ENCODE assay signal across 25 cellular contexts in genomic region chr4:47733506-47733905, GRCh38.
DNase-seq lines count a peak whose midpoint lies in the region; ATAC-seq and TF ChIP-seq lines count a peak whose summit lies in the region.
"Had no signal": no experiment of that assay in that cellular context is flagged by ENCODE, and none has a peak within 500 bp of the region (broad histone marks: within the 10 kb centered on the region; RNA-seq: fewer than 3 reads in every experiment).

No MANE protein-coding gene starts in this region.

- no peak overlapping the region for H3K27ac ChIP-seq in CD8-positive, alpha-beta T cell (ENCODE audit: low read depth, low read length)
- H3K27ac ChIP-seq: A549; BLaER1 treated with 17β-estradiol and CSF1 and Interleukin-3, amounts not matched to agents 10 nM and 100 nM; GM23248; KMS-11; SJCRH30 had no signal

- ATAC-seq in HG03097 (IDR thresholded peaks at IDR 0.05; ENCODE audit: low FRiP score, unreplicated experiment): no peak
- no peak for ATAC-seq in CD8-positive, alpha-beta T cell
- ATAC-seq: A549, PC-3, SK-N-SH treated with all-trans-retinoic acid at 6 μM for 48 hours had no signal

- no peaks in the 10 kb centered on the region for H3K36me3 ChIP-seq in Caco-2 (ENCODE audit: control insufficient read depth, insufficient read depth, low read length)
- H3K36me3 ChIP-seq in CD8-positive, alpha-beta T cell (ENCODE audit: insufficient read depth, low read length): no peaks in the 10 kb centered on the region
- H3K36me3 ChIP-seq: BLaER1 treated with 17β-estradiol and CSF1 and Interleukin-3, amounts not matched to agents 10 nM and 100 nM; SJCRH30 had no signal

- no peaks in the 10 kb centered on the region for H3K36me3 Mint-ChIP-seq in Caco-2 (ENCODE audit: insufficient read depth, unreplicated experiment)
- H3K36me3 Mint-ChIP-seq in CD8-positive, alpha-beta T cell: no peaks in the 10 kb centered on the region
- H3K36me3 Mint-ChIP-seq: CD4-positive, alpha-beta memory T cell; IgD-negative memory B cell had no signal

- peak overlapping the region; percentile 12 for H3K4me3 Mint-ChIP-seq in Caco-2 (ENCODE audit: unreplicated experiment)
- no peak overlapping the region for H3K4me3 Mint-ChIP-seq in CD8-positive, alpha-beta T cell
- H3K4me3 Mint-ChIP-seq: CD4-positive, alpha-beta memory T cell; IgD-negative memory B cell had no signal

- no peaks in the 10 kb centered on the region for H3K27me3 ChIP-seq in Caco-2 (replicated peaks; ENCODE audit: control insufficient read depth, insufficient read depth, low read length)
- H3K27me3 ChIP-seq in CD8-positive, alpha-beta T cell (ENCODE audit: insufficient read depth, low read length): no peaks in the 10 kb centered on the region
- H3K27me3 ChIP-seq: BLaER1 treated with 17β-estradiol and CSF1 and Interleukin-3, amounts not matched to agents 10 nM and 100 nM; SJCRH30 had no signal

- H3K4me1 ChIP-seq in Caco-2: peaks cover 6% of the 10 kb centered on the region
- H3K4me1 ChIP-seq in CD8-positive, alpha-beta T cell (ENCODE audit: insufficient read depth, low read length): no peaks in the 10 kb centered on the region
- H3K4me1 ChIP-seq: A549; BLaER1 treated with 17β-estradiol and CSF1 and Interleukin-3, amounts not matched to agents 10 nM and 100 nM had no signal

- H3K9me3 Mint-ChIP-seq in Caco-2 (ENCODE audit: unreplicated experiment): peaks cover 10% of the 10 kb centered on the region
- peaks cover 4% of the 10 kb centered on the region for H3K9me3 Mint-ChIP-seq in CD8-positive, alpha-beta T cell

- no peaks in the 10 kb centered on the region for H3K9me3 ChIP-seq in Caco-2
- H3K9me3 ChIP-seq in CD8-positive, alpha-beta T cell (ENCODE audit: low read length): no peaks in the 10 kb centered on the region
- H3K9me3 ChIP-seq: A549, SJCRH30 had no signal

- H3K27me3 Mint-ChIP-seq in Caco-2 (ENCODE audit: insufficient read depth, unreplicated experiment): no peaks in the 10 kb centered on the region
- peaks cover 25% of the 10 kb centered on the region for H3K27me3 Mint-ChIP-seq in CD8-positive, alpha-beta T cell (ENCODE audit: low read depth)

- BruUV-seq in Caco-2 (replicated peaks; lab: Mats Ljungman, UMichigan): no TSS peak

- intact Hi-C loops in Caco-2 (cut with micrococcal nuclease; ENCODE audit: unreplicated experiment): no loop called here
- intact Hi-C loops in CD8-positive, alpha-beta T cell (cut with DNase I, micrococcal nuclease): no loop called here

- H3K27ac Mint-ChIP-seq in Caco-2 (ENCODE audit: unreplicated experiment): no peak overlapping the region
- no peak overlapping the region for H3K27ac Mint-ChIP-seq in CD8-positive, alpha-beta T cell
- H3K27ac Mint-ChIP-seq: CD4-positive, alpha-beta memory T cell; IgD-negative memory B cell had no signal

- CTCF ChIA-PET in Caco-2 (lab: Charles Lee): interaction anchor here (1.3 kb wide), 1 partner anchor 103 kb away, joined by 7 read pairs; no protein-coding TSS in a partner anchor
- CTCF ChIA-PET in CD8-positive, alpha-beta T cell (lab: Charles Lee): no interaction called here

- no peak for TF ChIP-seq CTCF in Caco-2 (IDR thresholded peaks at IDR 0.05; ENCODE audit: insufficient read depth in 1 of 2, low read depth in 1 of 2, low read length in 1 of 2, severe bottlenecking in 1 of 2, unreplicated experiment in 1 of 2)
- TF ChIP-seq CTCF in CD8-positive, alpha-beta T cell (IDR thresholded peaks at IDR 0.05): no peak

- no peak overlapping the region for H3K4me3 ChIP-seq in Caco-2 (ENCODE audit: low read depth, low read length)
- no peak overlapping the region for H3K4me3 ChIP-seq in CD8-positive, alpha-beta T cell (ENCODE audit: low read depth, low read length)
- H3K4me3 ChIP-seq: A549; BLaER1 treated with 17β-estradiol and CSF1 and Interleukin-3, amounts not matched to agents 10 nM and 100 nM; GM23248; SJCRH30 had no signal

- POLR2A ChIA-PET in Caco-2 (lab: Charles Lee): no interaction called here
- POLR2A ChIA-PET in CD8-positive, alpha-beta T cell (lab: Charles Lee): no interaction called here

- peaks cover 8% of the 10 kb centered on the region for H3K4me1 Mint-ChIP-seq in Caco-2 (ENCODE audit: low read depth, unreplicated experiment)
- no peaks in the 10 kb centered on the region for H3K4me1 Mint-ChIP-seq in CD8-positive, alpha-beta T cell (ENCODE audit: low read depth)
- H3K4me1 Mint-ChIP-seq: CD4-positive, alpha-beta memory T cell; IgD-negative memory B cell had no signal

- DNase-seq in Caco-2: peak in 1 of 2 experiments; percentile 24
- peak; percentile 14 for DNase-seq in HuH-7.5 (ENCODE audit: low spot score)
- peak; percentile 46 for DNase-seq in amniotic epithelial cell (ENCODE audit: low read depth)
- peak; percentile 19 for DNase-seq in myocyte (ENCODE audit: low read depth)
- DNase-seq in DMS153 (lab: John Stamatoyannopoulos, UW): no peak
- no peak for DNase-seq in CD8-positive, alpha-beta T cell
- DNase-seq: AML-193; CD4-positive, alpha-beta memory T cell; GM23248; H7; NCI-H1092; NCI-H1417 treated with DMSO at 0.1 percent for 48 hours; NCI-H187; NCI-H2171 treated with DMSO at 0.1 percent for 48 hours; NCI-H345; NCI-H748 treated with DMSO at 0.1 percent for 48 hours; NK-92 treated with Interleukin-12 subunit alpha and Interleukin-12 subunit beta, amount 100 ng/mL, for 24 hours; PC-3 had no signal

Comparison
In these comparisons a context has a peak if more than half of its experiments do, and no peak if none do; other contexts are left out.
1. DNase-seq: peak in HuH-7.5 (single experiment), amniotic epithelial cell (single experiment) and myocyte (single experiment); none in DMS153 (single experiment) and CD8-positive, alpha-beta T cell (0 of 7).